ENCODE assay signal across 12 cellular contexts in genomic region chr4:168864831-168865541, GRCh38.
A peak's percentile ranks its signal among the peaks of the same experiment; 100 is the strongest.
DNase-seq lines count a peak whose midpoint lies in the region; ATAC-seq lines count a peak whose summit lies in the region.
"Had no signal": no experiment of that assay in that cellular context is flagged by ENCODE, and none has a peak within 500 bp of the region (broad histone marks: within the 10 kb centered on the region; RNA-seq: fewer than 3 reads in every experiment).

No MANE protein-coding gene starts in this region.

- DNase-seq in HAP-1 (ENCODE audit: low spot score in 2 of 2) (peak; percentile 20 to 22), left ventricle myocardium superior (no peak), neuronal stem cell (ENCODE audit: low spot score) (no peak), NCI-H2171 treated with DMSO at 0.1 percent for 48 hours (lab: John Stamatoyannopoulos, UW) (no peak)
- DNase-seq in activated CD4-positive, alpha-beta memory T cell treated with anti-CD3 and anti-CD28 coated beads, Interleukin-2, amount 10 ng/mL, durations not matched to agents 7 days and 5 days = no peak
- no peak for DNase-seq in activated CD4-positive, CD25-positive, alpha-beta regulatory T cell (lab: John Stamatoyannopoulos, UW)
- DNase-seq in activated CD4-positive, alpha-beta T cell treated with anti-CD3 and anti-CD28 coated beads for 48 hours = no peak
- DNase-seq: activated naive CD4-positive, alpha-beta T cell treated with anti-CD3 and anti-CD28 coated beads, Interleukin-2, amount 10 ng/mL, durations not matched to agents 7 days and 5 days; T-helper 9 cell had no signal

- H4K8ac ChIP-seq in neuronal stem cell (ENCODE audit: low read depth, low read length) = no peak overlapping the region

- H3K27me3 Mint-ChIP-seq in activated CD4-positive, alpha-beta memory T cell treated with anti-CD3 and anti-CD28 coated beads, Interleukin-2, amount 10 ng/mL, durations not matched to agents 7 days and 5 days = peaks cover 6% of the 10 kb centered on the region

- H2BK12ac ChIP-seq in neuronal stem cell (ENCODE audit: low read length) = no peak overlapping the region

- H2BK120ac ChIP-seq in neuronal stem cell (ENCODE audit: low read depth, low read length) = no peak overlapping the region

- no peak overlapping the region for H3K4ac ChIP-seq in neuronal stem cell (ENCODE audit: low read length)

- H3K27ac ChIP-seq in subcutaneous abdominal adipose tissue (ENCODE audit: low read depth, low read length) (peak overlapping the region; percentile 27), neuronal stem cell (replicated peaks; ENCODE audit: low read length) (no peak overlapping the region)
- H3K27ac ChIP-seq: neutrophil had no signal

- no peak overlapping the region for H3K14ac ChIP-seq in neuronal stem cell (ENCODE audit: low read length)

- peaks cover 56% of the 10 kb centered on the region for H3K4me1 Mint-ChIP-seq in activated CD4-positive, alpha-beta memory T cell treated with anti-CD3 and anti-CD28 coated beads, Interleukin-2, amount 10 ng/mL, durations not matched to agents 7 days and 5 days
- H3K4me1 Mint-ChIP-seq: activated naive CD4-positive, alpha-beta T cell treated with anti-CD3 and anti-CD28 coated beads, Interleukin-2, amount 10 ng/mL, durations not matched to agents 7 days and 5 days had no signal

- peaks cover 18% of the 10 kb centered on the region for H3K36me3 Mint-ChIP-seq in activated CD4-positive, alpha-beta memory T cell treated with anti-CD3 and anti-CD28 coated beads, Interleukin-2, amount 10 ng/mL, durations not matched to agents 7 days and 5 days (ENCODE audit: low read depth)
- H3K36me3 Mint-ChIP-seq: activated naive CD4-positive, alpha-beta T cell treated with anti-CD3 and anti-CD28 coated beads, Interleukin-2, amount 10 ng/mL, durations not matched to agents 7 days and 5 days had no signal

- H3K79me1 ChIP-seq in neuronal stem cell (ENCODE audit: low read depth, low read length) = peaks cover 6% of the 10 kb centered on the region

- H3K27me3 ChIP-seq in HAP-1 (ENCODE audit: low read depth) (no peaks in the 10 kb centered on the region), subcutaneous abdominal adipose tissue (ENCODE audit: control insufficient read depth in 5 of 5, insufficient read depth in 4 of 5, low read length in 5 of 5) (no peaks in the 10 kb centered on the region), neuronal stem cell (ENCODE audit: control insufficient read depth in 3 of 3, insufficient read depth in 3 of 3, low read depth in 1 of 3, low read length in 3 of 3) (no peaks in the 10 kb centered on the region)
- H3K27me3 ChIP-seq: neutrophil had no signal

- H2BK5ac ChIP-seq in neuronal stem cell (ENCODE audit: low read length) = no peak overlapping the region

- H3K23ac ChIP-seq in neuronal stem cell (ENCODE audit: low read depth, low read length, poor library complexity) = no peak overlapping the region

- H3K9ac ChIP-seq in subcutaneous abdominal adipose tissue (ENCODE audit: low read length in 5 of 5) (no peak overlapping the region), neuronal stem cell (ENCODE audit: low read depth, low read length, poor library complexity) (no peak overlapping the region)

- no peak overlapping the region for H2BK15ac ChIP-seq in neuronal stem cell (ENCODE audit: low read length)

- H3K18ac ChIP-seq in neuronal stem cell (ENCODE audit: low read length) = no peak overlapping the region

- no peak overlapping the region for H2AK5ac ChIP-seq in neuronal stem cell (ENCODE audit: low read depth, low read length)

- WGBS in neuronal stem cell (ENCODE audit: extremely low coverage in 2 of 2, insufficient read length in 2 of 2, insufficient replicate concordance in 1 of 2), 2 donors = no CpG with 5 or more reads among the region's 5 CpGs

- in situ Hi-C loops in HAP-1 (cut with MboI; ENCODE audit: low sequenced_read_pairs) = no loop called here

- H3K4me1 ChIP-seq in HAP-1 = no peaks in the 10 kb centered on the region
- peaks cover 0 to 15% (median 12%) of the 10 kb centered on the region in 5 donors for H3K4me1 ChIP-seq in subcutaneous abdominal adipose tissue (ENCODE audit: control insufficient read depth in 5 of 5, insufficient read depth in 5 of 5, low read length in 5 of 5)
- H3K4me1 ChIP-seq in neuronal stem cell (ENCODE audit: control insufficient read depth in 2 of 2, insufficient read depth in 1 of 2, low read depth in 1 of 2, low read length in 2 of 2) = peaks cover 2 to 4% of the 10 kb centered on the region in 2 donors

- intact Hi-C loops in left ventricle myocardium superior (cut with micrococcal nuclease) = no loop called here

- POLR2A ChIA-PET in activated CD4-positive, alpha-beta memory T cell treated with anti-CD3 and anti-CD28 coated beads, Interleukin-2, amount 10 ng/mL, durations not matched to agents 7 days and 5 days (lab: Charles Lee) = no interaction called here

- H3K4me3 Mint-ChIP-seq in activated CD4-positive, alpha-beta memory T cell treated with anti-CD3 and anti-CD28 coated beads, Interleukin-2, amount 10 ng/mL, durations not matched to agents 7 days and 5 days = no peak overlapping the region
- H3K4me3 Mint-ChIP-seq: activated naive CD4-positive, alpha-beta T cell treated with anti-CD3 and anti-CD28 coated beads, Interleukin-2, amount 10 ng/mL, durations not matched to agents 7 days and 5 days had no signal

- no peaks in the 10 kb centered on the region for H3K36me3 ChIP-seq in HAP-1 (replicated peaks)
- H3K36me3 ChIP-seq in subcutaneous abdominal adipose tissue (ENCODE audit: control insufficient read depth in 5 of 5, insufficient read depth in 5 of 5, low read length in 5 of 5) = peaks cover 0 to 6% (median 0%) of the 10 kb centered on the region in 5 donors
- peaks cover 13 to 42% of the 10 kb centered on the region in 2 donors for H3K36me3 ChIP-seq in neuronal stem cell (replicated peaks in 1 of 2; ENCODE audit: control insufficient read depth in 2 of 2, insufficient read depth in 2 of 2, low read length in 2 of 2)
- H3K36me3 ChIP-seq: neutrophil had no signal

- H4K91ac ChIP-seq in neuronal stem cell (ENCODE audit: low read depth, low read length, poor library complexity) = no peak overlapping the region

- H3K27ac Mint-ChIP-seq in activated CD4-positive, alpha-beta memory T cell treated with anti-CD3 and anti-CD28 coated beads, Interleukin-2, amount 10 ng/mL, durations not matched to agents 7 days and 5 days = peak overlapping the region; percentile 6
- H3K27ac Mint-ChIP-seq: activated naive CD4-positive, alpha-beta T cell treated with anti-CD3 and anti-CD28 coated beads, Interleukin-2, amount 10 ng/mL, durations not matched to agents 7 days and 5 days had no signal

- H3K4me2 ChIP-seq in neuronal stem cell (ENCODE audit: insufficient read depth, low read length, poor library complexity, severe bottlenecking) = no peak overlapping the region

- CTCF ChIA-PET in activated CD4-positive, alpha-beta memory T cell treated with anti-CD3 and anti-CD28 coated beads, Interleukin-2, amount 10 ng/mL, durations not matched to agents 7 days and 5 days (lab: Charles Lee) = interaction anchor here (0.8 to 1.2 kb wide), 3 partner anchors 24 to 59 kb away, joined by 3 to 4 read pairs (median 3); no protein-coding TSS in a partner anchor

- no peak overlapping the region for H3K4me3 ChIP-seq in HAP-1
- H3K4me3 ChIP-seq in subcutaneous abdominal adipose tissue (ENCODE audit: low read depth in 1 of 5, low read length in 5 of 5) = no peak overlapping the region
- H3K4me3 ChIP-seq in neuronal stem cell (ENCODE audit: low read length in 2 of 2) = no peak overlapping the region

- no peak overlapping the region for H2AFZ ChIP-seq in neuronal stem cell (ENCODE audit: low read length)

- no peaks in the 10 kb centered on the region for H3K9me3 ChIP-seq in HAP-1
- H3K9me3 ChIP-seq in subcutaneous abdominal adipose tissue (ENCODE audit: control insufficient read depth in 5 of 5, low read length in 5 of 5) = no peaks in the 10 kb centered on the region
- H3K9me3 ChIP-seq in neuronal stem cell (replicated peaks in 1 of 2; ENCODE audit: control insufficient read depth in 2 of 2, insufficient read depth in 1 of 2, low read depth in 1 of 2, low read length in 2 of 2) = no peaks in the 10 kb centered on the region
- H3K9me3 ChIP-seq: neutrophil had no signal

- H3K9me3 Mint-ChIP-seq in activated CD4-positive, alpha-beta memory T cell treated with anti-CD3 and anti-CD28 coated beads, Interleukin-2, amount 10 ng/mL, durations not matched to agents 7 days and 5 days = no peaks in the 10 kb centered on the region
- H3K9me3 Mint-ChIP-seq: activated naive CD4-positive, alpha-beta T cell treated with anti-CD3 and anti-CD28 coated beads, Interleukin-2, amount 10 ng/mL, durations not matched to agents 7 days and 5 days had no signal

- peak; percentile 20 for ATAC-seq in left ventricle myocardium superior
- ATAC-seq: esophagus mucosa had no signal

Comparison
In these comparisons a context has a peak if more than half of its experiments do, and no peak if none do; other contexts are left out.
1. DNase-seq: peak in HAP-1 (2 of 2); none in activated CD4-positive, alpha-beta memory T cell treated with anti-CD3 and anti-CD28 coated beads, Interleukin-2, amount 10 ng/mL, durations not matched to agents 7 days and 5 days (single experiment), left ventricle myocardium superior (single experiment), activated CD4-positive, CD25-positive, alpha-beta regulatory T cell (0 of 4), activated CD4-positive, alpha-beta T cell treated with anti-CD3 and anti-CD28 coated beads for 48 hours (single experiment), neuronal stem cell (single experiment) and NCI-H2171 treated with DMSO at 0.1 percent for 48 hours (single experiment).